1 cellular context compared by ENCODE assay signal in the genomic region with DNA sequence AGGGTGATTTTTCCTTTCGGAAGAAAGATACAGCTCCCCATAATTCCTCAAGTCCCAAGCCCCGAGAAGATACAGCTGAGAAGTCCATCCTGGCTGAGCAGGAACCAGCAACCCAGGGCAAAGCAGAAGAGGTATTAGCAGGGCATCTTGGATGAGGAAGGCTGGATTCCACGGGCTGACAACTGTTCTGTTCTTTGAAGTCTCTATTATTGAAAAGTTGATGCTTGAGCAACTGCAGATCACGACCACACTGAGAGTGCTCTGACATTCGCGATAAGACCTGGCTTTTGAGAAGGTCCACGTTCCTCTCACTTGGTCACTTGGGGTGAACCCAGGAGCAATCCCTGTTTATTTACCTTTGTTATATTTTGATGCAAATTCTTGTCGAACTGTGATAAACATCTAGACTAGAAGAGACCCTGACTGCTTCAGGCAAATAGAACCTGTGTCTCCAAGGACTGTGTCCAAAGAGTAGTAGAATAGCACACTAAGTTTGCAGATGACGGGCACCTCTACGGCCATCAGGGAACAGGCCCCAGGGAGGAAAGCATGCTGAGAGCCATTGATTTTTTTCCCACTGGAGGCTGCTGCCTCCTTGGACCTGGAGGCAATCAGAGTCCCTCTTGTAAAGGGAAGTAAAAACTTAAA.
TF ChIP-seq lines count a peak whose summit lies in the region.

No MANE protein-coding gene starts in this region.

TF ChIP-seq in WTC11, 78 proteins besides CTCF, POLR2A, EP300 and RAD21 (continued from another document):
- TF ChIP-seq AR (CRISPR knock-in tag; IDR thresholded peaks at IDR 0.05) (no peak), ZNF219 (CRISPR knock-in tag; IDR thresholded peaks at IDR 0.05; ENCODE audit: borderline replicate concordance) (no peak), ERG (CRISPR knock-in tag; IDR thresholded peaks at IDR 0.05) (no peak), MXD4 (CRISPR knock-in tag; IDR thresholded peaks at IDR 0.05; ENCODE audit: borderline replicate concordance) (no peak), KAT7 (CRISPR knock-in tag; IDR thresholded peaks at IDR 0.05; ENCODE audit: borderline replicate concordance) (no peak), SOX15 (CRISPR knock-in tag; IDR thresholded peaks at IDR 0.05) (no peak), JUN (CRISPR knock-in tag; IDR thresholded peaks at IDR 0.05) (no peak), ATF1 (CRISPR knock-in tag; IDR thresholded peaks at IDR 0.05) (no peak), RELA (CRISPR knock-in tag; IDR thresholded peaks at IDR 0.05; ENCODE audit: borderline replicate concordance) (no peak), FOXP1 (CRISPR knock-in tag; IDR thresholded peaks at IDR 0.05; ENCODE audit: borderline replicate concordance) (no peak), ZNF281 (CRISPR knock-in tag; IDR thresholded peaks at IDR 0.05) (no peak), OVOL2 (CRISPR knock-in tag; IDR thresholded peaks at IDR 0.05; ENCODE audit: borderline replicate concordance) (no peak), ZNF423 (CRISPR knock-in tag; IDR thresholded peaks at IDR 0.05) (no peak), EMX1 (CRISPR knock-in tag; IDR thresholded peaks at IDR 0.05) (no peak), ZNF317 (CRISPR knock-in tag; IDR thresholded peaks at IDR 0.05; ENCODE audit: borderline replicate concordance, low read depth) (no peak), FOXJ3 (CRISPR knock-in tag; IDR thresholded peaks at IDR 0.05; ENCODE audit: borderline replicate concordance) (no peak)
- TF ChIP-seq, protein P1, sequence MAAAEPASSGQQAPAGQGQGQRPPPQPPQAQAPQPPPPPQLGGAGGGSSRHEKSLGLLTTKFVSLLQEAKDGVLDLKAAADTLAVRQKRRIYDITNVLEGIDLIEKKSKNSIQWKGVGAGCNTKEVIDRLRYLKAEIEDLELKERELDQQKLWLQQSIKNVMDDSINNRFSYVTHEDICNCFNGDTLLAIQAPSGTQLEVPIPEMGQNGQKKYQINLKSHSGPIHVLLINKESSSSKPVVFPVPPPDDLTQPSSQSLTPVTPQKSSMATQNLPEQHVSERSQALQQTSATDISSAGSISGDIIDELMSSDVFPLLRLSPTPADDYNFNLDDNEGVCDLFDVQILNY (CRISPR knock-in tag; IDR thresholded peaks at IDR 0.05), result no peak
- TF ChIP-seq, protein P2, sequence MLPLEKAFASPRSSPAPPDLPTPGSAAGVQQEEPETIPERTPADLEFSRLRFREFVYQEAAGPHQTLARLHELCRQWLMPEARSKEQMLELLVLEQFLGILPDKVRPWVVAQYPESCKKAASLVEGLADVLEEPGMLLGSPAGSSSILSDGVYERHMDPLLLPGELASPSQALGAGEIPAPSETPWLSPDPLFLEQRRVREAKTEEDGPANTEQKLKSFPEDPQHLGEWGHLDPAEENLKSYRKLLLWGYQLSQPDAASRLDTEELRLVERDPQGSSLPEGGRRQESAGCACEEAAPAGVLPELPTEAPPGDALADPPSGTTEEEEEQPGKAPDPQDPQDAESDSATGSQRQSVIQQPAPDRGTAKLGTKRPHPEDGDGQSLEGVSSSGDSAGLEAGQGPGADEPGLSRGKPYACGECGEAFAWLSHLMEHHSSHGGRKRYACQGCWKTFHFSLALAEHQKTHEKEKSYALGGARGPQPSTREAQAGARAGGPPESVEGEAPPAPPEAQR (CRISPR knock-in tag; IDR thresholded peaks at IDR 0.05), result no peak
